In the genomic region with DNA sequence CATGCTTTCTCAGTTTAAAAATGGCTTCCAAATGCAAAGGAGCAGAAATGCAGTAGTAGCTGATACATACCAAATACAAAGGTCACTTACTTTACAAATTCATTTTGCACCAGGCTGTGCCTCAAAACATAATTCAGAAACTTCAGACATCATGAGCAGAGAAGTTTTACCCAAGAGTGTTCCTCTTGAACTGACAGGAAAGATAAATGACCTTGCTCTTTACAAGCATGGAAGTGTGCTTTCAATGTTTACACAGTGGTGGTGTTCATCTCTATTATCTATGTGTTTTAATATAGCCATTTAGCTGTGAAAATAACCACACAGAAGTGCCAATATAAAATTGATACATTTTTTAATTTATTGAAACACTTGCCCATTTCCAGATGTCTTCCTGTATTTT, we compare ENCODE assay signal across 24 cellular contexts.
DNase-seq lines count a peak whose midpoint lies in the region; ATAC-seq, FAIRE-seq and TF ChIP-seq lines count a peak whose summit lies in the region.
"Had no signal": no experiment of that assay in that cellular context is flagged by ENCODE, and none has a peak within 500 bp of the region (broad histone marks: within the 10 kb centered on the region; RNA-seq: fewer than 3 reads in every experiment).

No MANE protein-coding gene starts in this region.

- intact Hi-C loops in HepG2 (cut with micrococcal nuclease; ENCODE audit: unreplicated experiment) (no loop called here), right lobe of liver (cut with DNase I) (no loop called here)

- no peak for TF ChIP-seq POLR2A in HepG2 (IDR thresholded peaks at IDR 0.05; ENCODE audit: insufficient read depth in 1 of 2, low read depth in 2 of 2, low read length in 2 of 2)
- no peak for TF ChIP-seq POLR2A in right lobe of liver (IDR thresholded peaks at IDR 0.05)

- H3K4me2 ChIP-seq in HepG2 (ENCODE audit: low read depth, low read length), result no peak overlapping the region
- H3K4me2 ChIP-seq: A549 had no signal

- H3K9me3 ChIP-seq in HepG2 (ENCODE audit: low read length) (no peaks in the 10 kb centered on the region), right lobe of liver (no peaks in the 10 kb centered on the region)
- H3K9me3 ChIP-seq: A549, Caco-2 had no signal

- H3K36me3 ChIP-seq in HepG2 (replicated peaks in 1 of 2; ENCODE audit: control insufficient read depth in 1 of 2, insufficient read depth in 2 of 2, low read length in 2 of 2), result no peaks in the 10 kb centered on the region
- H3K36me3 ChIP-seq in right lobe of liver, result no peaks in the 10 kb centered on the region

- no peaks in the 10 kb centered on the region for H4K20me1 ChIP-seq in HepG2 (ENCODE audit: insufficient read depth, low read length)

- ATAC-seq in HepG2, result no peak
- no peak for ATAC-seq in right lobe of liver
- no peak for ATAC-seq in SK-N-SH treated with all-trans-retinoic acid at 6 μM for 48 hours
- no peak for ATAC-seq in GM18511 (IDR thresholded peaks at IDR 0.05; ENCODE audit: unreplicated experiment)
- ATAC-seq: A549, GM12878 had no signal

- BruUV-seq in HepG2 (replicated peaks; lab: Mats Ljungman, UMichigan), result no TSS peak

- no peak overlapping the region for H2AFZ ChIP-seq in HepG2 (ENCODE audit: low read length)
- H2AFZ ChIP-seq: GM23248 had no signal

- H3K27ac ChIP-seq in HepG2 (ENCODE audit: extremely low read length, insufficient read depth, low read length) (no peak overlapping the region), right lobe of liver (no peak overlapping the region), VCaP (peak overlapping the region; percentile 45)
- H3K27ac ChIP-seq: 22Rv1, A549, C4-2B, GM23248, HL-60 had no signal

- peak; percentile 19 to 65 (median 27) for DNase-seq in NCI-H1417 (lab: John Stamatoyannopoulos, UW)
- DNase-seq in NCI-H1417 treated with DMSO at 0.1 percent for 48 hours (lab: John Stamatoyannopoulos, UW), result no peak
- DNase-seq in HepG2 (ENCODE audit: low spot score), result no peak
- DNase-seq in right lobe of liver, result no peak
- DNase-seq in stimulated activated CD4-positive, alpha-beta T cell treated with anti-CD3 and anti-CD28 coated beads, Interleukin-12 subunit alpha, Interleukin-12 subunit beta, amount 100 ng/mL, for 4 hours, result no peak
- DNase-seq: AML-193; Caco-2; CD4-positive, alpha-beta T cell; DMS153; DND-41; EL; GM23248; HCEC 1CT; HFFc6 had no signal

- no peak overlapping the region for H3K4me3 ChIP-seq in HepG2 (replicated peaks in 1 of 3; ENCODE audit: insufficient read depth in 1 of 3, low read depth in 2 of 3, low read length in 3 of 3)
- H3K4me3 ChIP-seq in right lobe of liver, result no peak overlapping the region
- H3K4me3 ChIP-seq: A549, GM12878, GM23248 had no signal

- H3K27me3 ChIP-seq in HepG2 (ENCODE audit: control insufficient read depth in 1 of 2, insufficient read depth in 2 of 2, low read length in 2 of 2) (no peaks in the 10 kb centered on the region), right lobe of liver (no peaks in the 10 kb centered on the region)

- POLR2A ChIA-PET in HepG2 (lab: Yijun Ruan, JAX), result no interaction called here

- TF ChIP-seq CTCF in HepG2 (CRISPR knock-in tag; IDR thresholded peaks at IDR 0.05) (no peak), right lobe of liver (IDR thresholded peaks at IDR 0.05) (no peak), VCaP (conservative IDR thresholded peaks at IDR 0.05) (no peak)

- H3K79me2 ChIP-seq in HepG2 (ENCODE audit: insufficient read depth, low read length), result no peaks in the 10 kb centered on the region

- CTCF ChIA-PET in HepG2 (lab: Yijun Ruan, JAX; ENCODE audit: low intra/inter-chr PET ratio, low total read pairs), result no interaction called here

- TF ChIP-seq EP300 in HepG2 (IDR thresholded peaks at IDR 0.05; ENCODE audit: low read depth in 2 of 2, low read length in 2 of 2) (no peak), HepG2 (CRISPR knock-in tag; IDR thresholded peaks at IDR 0.05; ENCODE audit: borderline replicate concordance) (no peak)

- H3K9ac ChIP-seq in HepG2 (ENCODE audit: insufficient read depth, low read depth, low read length), result no peak overlapping the region
- H3K9ac ChIP-seq: GM23248 had no signal

- in situ Hi-C loops in HepG2 (cut with HindIII; ENCODE audit: extremely low pct_ligation_motif_present, low pct_unique_long_range_greater_than_20kb), result loop anchor here (25.0 kb wide), 1 partner anchor 908 kb away; no protein-coding TSS in a partner anchor

- H3K4me1 ChIP-seq in HepG2 (ENCODE audit: insufficient read depth, low read length) (no peaks in the 10 kb centered on the region), right lobe of liver (no peaks in the 10 kb centered on the region)
- H3K4me1 ChIP-seq: A549, Caco-2 had no signal

- TF ChIP-seq RAD21 in HepG2 (CRISPR knock-in tag; IDR thresholded peaks at IDR 0.05), result no peak

- no peak for FAIRE-seq in HepG2 (lab: Jason Lieb, UNC)
- FAIRE-seq: A549, D721Med, GM12878, H54 had no signal

TF ChIP-seq in HepG2, 621 proteins besides CTCF, POLR2A, EP300 and RAD21:
- TF ChIP-seq RARA (CRISPR knock-in tag; IDR thresholded peaks at IDR 0.05) (no peak), HOXA5 (CRISPR knock-in tag; IDR thresholded peaks at IDR 0.05) (0 out of 2 replicates have a peak, but pooled peaks have one; percentile 39)

TF ChIP-seq in SK-N-SH treated with all-trans-retinoic acid at 6 μM for 48 hours, 23 proteins besides CTCF, POLR2A, EP300 and RAD21:
- TF ChIP-seq ZFP3 (CRISPR knock-in tag; IDR thresholded peaks at IDR 0.05) (no peak), TOX (CRISPR knock-in tag; IDR thresholded peaks at IDR 0.05; ENCODE audit: borderline replicate concordance) (no peak), OSR1 (CRISPR knock-in tag; IDR thresholded peaks at IDR 0.05) (no peak), SNAI2 (CRISPR knock-in tag; IDR thresholded peaks at IDR 0.05) (no peak), ESRRG (CRISPR knock-in tag; IDR thresholded peaks at IDR 0.05) (no peak)
- TF ChIP-seq, protein P1, sequence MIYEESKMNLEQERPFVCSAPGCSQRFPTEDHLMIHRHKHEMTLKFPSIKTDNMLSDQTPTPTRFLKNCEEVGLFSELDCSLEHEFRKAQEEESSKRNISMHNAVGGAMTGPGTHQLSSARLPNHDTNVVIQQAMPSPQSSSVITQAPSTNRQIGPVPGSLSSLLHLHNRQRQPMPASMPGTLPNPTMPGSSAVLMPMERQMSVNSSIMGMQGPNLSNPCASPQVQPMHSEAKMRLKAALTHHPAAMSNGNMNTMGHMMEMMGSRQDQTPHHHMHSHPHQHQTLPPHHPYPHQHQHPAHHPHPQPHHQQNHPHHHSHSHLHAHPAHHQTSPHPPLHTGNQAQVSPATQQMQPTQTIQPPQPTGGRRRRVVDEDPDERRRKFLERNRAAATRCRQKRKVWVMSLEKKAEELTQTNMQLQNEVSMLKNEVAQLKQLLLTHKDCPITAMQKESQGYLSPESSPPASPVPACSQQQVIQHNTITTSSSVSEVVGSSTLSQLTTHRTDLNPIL (CRISPR knock-in tag; IDR thresholded peaks at IDR 0.05; ENCODE audit: low read depth), result no peak
- TF ChIP-seq, protein P2, sequence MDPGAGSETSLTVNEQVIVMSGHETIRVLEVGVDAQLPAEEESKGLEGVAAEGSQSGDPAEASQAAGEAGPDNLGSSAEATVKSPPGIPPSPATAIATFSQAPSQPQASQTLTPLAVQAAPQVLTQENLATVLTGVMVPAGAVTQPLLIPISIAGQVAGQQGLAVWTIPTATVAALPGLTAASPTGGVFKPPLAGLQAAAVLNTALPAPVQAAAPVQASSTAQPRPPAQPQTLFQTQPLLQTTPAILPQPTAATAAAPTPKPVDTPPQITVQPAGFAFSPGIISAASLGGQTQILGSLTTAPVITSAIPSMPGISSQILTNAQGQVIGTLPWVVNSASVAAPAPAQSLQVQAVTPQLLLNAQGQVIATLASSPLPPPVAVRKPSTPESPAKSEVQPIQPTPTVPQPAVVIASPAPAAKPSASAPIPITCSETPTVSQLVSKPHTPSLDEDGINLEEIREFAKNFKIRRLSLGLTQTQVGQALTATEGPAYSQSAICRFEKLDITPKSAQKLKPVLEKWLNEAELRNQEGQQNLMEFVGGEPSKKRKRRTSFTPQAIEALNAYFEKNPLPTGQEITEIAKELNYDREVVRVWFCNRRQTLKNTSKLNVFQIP (CRISPR knock-in tag; IDR thresholded peaks at IDR 0.05; ENCODE audit: borderline replicate concordance, low read depth), result no peak

Comparison
In these comparisons a context has a peak if more than half of its experiments do, and no peak if none do; other contexts are left out.
1. DNase-seq: peak in NCI-H1417 (3 of 3); none in NCI-H1417 treated with DMSO at 0.1 percent for 48 hours (single experiment), HepG2 (single experiment), right lobe of liver (0 of 3) and stimulated activated CD4-positive, alpha-beta T cell treated with anti-CD3 and anti-CD28 coated beads, Interleukin-12 subunit alpha, Interleukin-12 subunit beta, amount 100 ng/mL, for 4 hours (single experiment).